Comparison of ENCODE assay signal across 1 cellular context in genomic region chr7:81299711-81300110, GRCh38.
TF ChIP-seq lines count a peak whose summit lies in the region.

No MANE protein-coding gene starts in this region.

TF ChIP-seq in A549, 52 proteins besides CTCF, POLR2A, EP300 and RAD21 (continued from another document):
- TF ChIP-seq KDM1A (IDR thresholded peaks at IDR 0.05; ENCODE audit: low read depth), result no peak
